ENCODE assay signal across 30 cellular contexts in genomic region chr7:17878621-17879020, GRCh38.
"Had no signal": no experiment of that assay in that cellular context is flagged by ENCODE, and none has a peak within 500 bp of the region (broad histone marks: within the 10 kb centered on the region; RNA-seq: fewer than 3 reads in every experiment).

No MANE protein-coding gene starts in this region.

- H3K9me3 ChIP-seq: lower lobe of right lung, neutrophil, right atrium auricular region, right lobe of liver, stomach, testis, thyroid gland, transverse colon, upper lobe of left lung, vagina had no signal

- H3K27me3 Mint-ChIP-seq: naive B cell; stimulated activated naive B cell treated with anti-CD40 and anti-IgM and Interleukin-4, amounts not matched to agents 10 μg/mL and 1 μg/mL and 100 μg/mL, for 72 hours had no signal

- ATAC-seq: left cardiac atrium; left lobe of liver; lower lobe of right lung; natural killer cell; right lobe of liver; stimulated activated naive B cell treated with anti-CD40 and anti-IgM and Interleukin-4, amounts not matched to agents 10 μg/mL and 1 μg/mL and 100 μg/mL, for 72 hours; stimulated activated naive CD8-positive, alpha-beta T cell treated with anti-CD3 and anti-CD28 coated beads, Interleukin-15, Interleukin-2, amounts not matched to agents 100 U/mL and 50 U/mL, for 24 hours had no signal

- H3K4me1 Mint-ChIP-seq: naive B cell, natural killer cell, nephron progenitor cell had no signal

- H3K36me3 Mint-ChIP-seq: natural killer cell had no signal

- FAIRE-seq: keratinocyte had no signal

- H3K27me3 ChIP-seq: hepatocyte, neural progenitor cell, neutrophil, right atrium auricular region, right lobe of liver, stomach, testis, thyroid gland, transverse colon, upper lobe of left lung, vagina had no signal

- H3K4me1 ChIP-seq: lower lobe of right lung, parathyroid adenoma, right atrium auricular region, right lobe of liver, stomach, testis, thyroid gland, transverse colon, upper lobe of left lung, vagina had no signal

- H3K27ac Mint-ChIP-seq: mesothelial cell of epicardium; natural killer cell; nephron progenitor cell; neural progenitor cell; stimulated activated naive B cell treated with anti-CD40 and anti-IgM and Interleukin-4, amounts not matched to agents 10 μg/mL and 1 μg/mL and 100 μg/mL, for 72 hours had no signal

- H3K79me2 ChIP-seq: hepatocyte, parathyroid adenoma had no signal

- H3K27ac ChIP-seq: hepatocyte, lower lobe of right lung, neural progenitor cell, neutrophil, parathyroid adenoma, right atrium auricular region, right lobe of liver, stomach, testis, thyroid gland, transverse colon, upper lobe of left lung, vagina had no signal

- H3K9ac ChIP-seq: neural progenitor cell, parathyroid adenoma had no signal

- H3K9me3 Mint-ChIP-seq: mesothelial cell of epicardium; naive B cell; natural killer cell; nephron progenitor cell; neural progenitor cell; stimulated activated naive B cell treated with anti-CD40 and anti-IgM and Interleukin-4, amounts not matched to agents 10 μg/mL and 1 μg/mL and 100 μg/mL, for 72 hours had no signal

- H3K4me3 ChIP-seq: hepatocyte, lower lobe of right lung, neural progenitor cell, right atrium auricular region, right lobe of liver, smooth muscle cell, stomach, testis, thyroid gland, transverse colon, upper lobe of left lung, vagina had no signal

- H2AFZ ChIP-seq: hepatocyte, neural progenitor cell, parathyroid adenoma had no signal

- H3K4me3 Mint-ChIP-seq: mesothelial cell of epicardium; naive B cell; natural killer cell; nephron progenitor cell; neural progenitor cell; stimulated activated naive B cell treated with anti-CD40 and anti-IgM and Interleukin-4, amounts not matched to agents 10 μg/mL and 1 μg/mL and 100 μg/mL, for 72 hours had no signal

- DNase-seq: kidney glomerular epithelial cell; left cardiac atrium; lower lobe of right lung; mammary epithelial cell; mesendoderm; naive B cell; natural killer cell; nephron progenitor cell; occipital lobe; right lobe of liver; stimulated activated CD4-positive, alpha-beta T cell treated with anti-CD3 and anti-CD28 coated beads, Interleukin-1b, Interleukin-23, amount 100 ng/mL, for 48 hours; stimulated activated CD4-positive, alpha-beta T cell treated with anti-CD3 and anti-CD28 coated beads, Interleukin-2, amount 100 ng/mL, for 48 hours; stimulated activated CD4-positive, alpha-beta T cell treated with anti-CD3 and anti-CD28 coated beads, Interleukin-4, amount 100 ng/mL, for 4 hours; stimulated activated naive B cell treated with anti-CD40 and anti-IgM and Interleukin-4, amounts not matched to agents 10 μg/mL and 1 μg/mL and 100 μg/mL, for 72 hours; stimulated activated naive CD8-positive, alpha-beta T cell treated with anti-CD3 and anti-CD28 coated beads, Interleukin-15, Interleukin-2, amounts not matched to agents 100 U/mL and 50 U/mL, for 24 hours; stomach; testis; thyroid gland; transverse colon; upper lobe of left lung had no signal

- H3K4me2 ChIP-seq: hepatocyte, neural progenitor cell, smooth muscle cell had no signal
